Comparison of ENCODE assay signal across 23 cellular contexts in the genomic region with DNA sequence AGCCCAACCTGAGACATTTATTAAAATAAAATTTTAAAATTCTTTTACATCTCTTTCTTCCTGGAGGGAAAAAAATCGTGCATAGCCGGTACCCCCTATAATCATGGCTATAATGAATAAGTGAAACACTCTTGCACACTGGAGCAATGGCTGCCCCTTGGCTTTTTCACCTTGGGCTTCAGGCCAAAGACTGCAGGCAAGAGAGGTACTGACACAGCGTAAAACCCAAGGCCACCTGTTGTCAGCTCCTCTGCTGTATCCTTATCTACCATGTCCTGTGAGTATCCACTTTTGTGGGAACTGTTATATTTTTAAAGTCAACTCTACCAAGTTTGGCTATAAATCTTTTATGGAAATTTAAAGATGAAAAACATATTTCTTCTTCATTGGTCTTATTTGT. TPM values are rescaled to one million over a fixed set of nuclear protein-coding genes. Genes with fewer than 3 reads are reported as not detected.
"Had no signal": no experiment of that assay in that cellular context is flagged by ENCODE, and none has a peak within 500 bp of the region (broad histone marks: within the 10 kb centered on the region; RNA-seq: fewer than 3 reads in every experiment).

No MANE protein-coding gene starts in this region.

- H3K27ac ChIP-seq: gastrocnemius medialis, heart right ventricle, psoas muscle, right lobe of liver, testis, tibial nerve had no signal

- DNase-seq: effector memory CD4-positive, alpha-beta T cell; gastrocnemius medialis; heart right ventricle; hypothalamus; kidney glomerular epithelial cell; mesendoderm; naive thymus-derived CD4-positive, alpha-beta T cell; nephron progenitor cell; psoas muscle; retina; right lobe of liver; stimulated activated CD4-positive, alpha-beta T cell treated with anti-CD3 and anti-CD28 coated beads, Interleukin-15, amount 100 ng/mL, for 24 hours; stimulated activated CD4-positive, alpha-beta T cell treated with anti-CD3 and anti-CD28 coated beads, Interleukin-1b, Interleukin-23, amount 100 ng/mL, for 48 hours; stimulated activated CD4-positive, alpha-beta T cell treated with anti-CD3 and anti-CD28 coated beads, Interleukin-4, amount 100 ng/mL, for 24 hours; stimulated activated naive CD8-positive, alpha-beta T cell treated with anti-CD3 and anti-CD28 coated beads, Interleukin-15, amount 100 ng/mL, for 72 hours; testis had no signal

- H3K27me3 ChIP-seq: gastrocnemius medialis, heart right ventricle, right lobe of liver, testis, tibial nerve had no signal

- FAIRE-seq: endometrium, islet of Langerhans had no signal

- H3K4me1 ChIP-seq: gastrocnemius medialis, psoas muscle, right lobe of liver, testis, tibial nerve had no signal

- ATAC-seq: esophagus mucosa; gastrocnemius medialis; heart right ventricle; naive thymus-derived CD4-positive, alpha-beta T cell; psoas muscle; right lobe of liver; stimulated activated memory B cell treated with anti-CD40 and anti-IgM and Interleukin-4, amounts not matched to agents 10 μg/mL and 1 μg/mL and 100 μg/mL, for 72 hours; stimulated activated naive CD8-positive, alpha-beta T cell treated with anti-CD3 and anti-CD28 coated beads, Interleukin-15, amount 100 ng/mL, for 72 hours had no signal

- H3K9me3 ChIP-seq: gastrocnemius medialis, heart right ventricle, psoas muscle, right lobe of liver, testis had no signal

- H3K4me3 ChIP-seq: gastrocnemius medialis, heart right ventricle, psoas muscle, right lobe of liver, testis, tibial nerve had no signal

- H3K36me3 ChIP-seq: gastrocnemius medialis, heart right ventricle, right lobe of liver, tibial nerve had no signal

RNA-seq across cellular contexts. Expression of gene LY86, which starts 23.0 kb away (rescaled TPM):
- total RNA-seq: fibroblast of villous mesenchyme, lung microvascular endothelial cell had no signal
